ENCODE assay signal across 25 cellular contexts in the genomic region with DNA sequence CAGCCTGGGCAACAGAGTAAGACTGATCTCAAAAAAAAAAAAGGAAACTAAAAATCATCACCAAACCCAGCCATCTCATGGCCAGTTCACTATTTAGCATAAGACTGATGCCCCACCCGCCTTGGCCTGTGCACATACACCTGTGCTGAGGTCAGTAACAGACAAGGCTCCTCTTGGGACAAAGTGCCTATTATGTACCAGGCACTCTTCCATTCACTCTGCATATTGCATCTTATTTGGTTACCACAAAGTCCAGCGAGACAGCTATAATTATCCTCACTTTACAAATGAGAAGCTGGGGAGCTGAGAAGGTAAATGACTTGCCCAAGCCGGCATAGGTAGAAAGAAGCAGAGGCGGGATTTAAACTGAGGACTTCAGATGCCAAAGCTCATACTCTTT. TPM values are rescaled to one million over a fixed set of nuclear protein-coding genes. Genes with fewer than 3 reads are reported as not detected.
"Had no signal": no experiment of that assay in that cellular context is flagged by ENCODE, and none has a peak within 500 bp of the region (broad histone marks: within the 10 kb centered on the region; RNA-seq: fewer than 3 reads in every experiment).

No MANE protein-coding gene starts in this region.

- H3K4me3 ChIP-seq: SJSA1, SK-N-MC had no signal

- H3K9me3 ChIP-seq: SJSA1 had no signal

- H3K27ac ChIP-seq: SJSA1, SK-N-MC had no signal

- H3K4me1 ChIP-seq: SJSA1 had no signal

- H3K36me3 ChIP-seq: SJSA1 had no signal

- DNase-seq: IMR-90, Kasumi-1, KG1, MV-4-11, NCI-H1048, NCI-H1105, NCI-H1436, NCI-H187, NCI-H2029, NCI-H2081 treated with DMSO at 0.1 percent for 48 hours, NCI-H2171, NCI-H226, NCI-H446, NCI-H510A, NCI-H524 treated with DMSO at 0.1 percent for 48 hours, NCI-H82, Right ventricle myocardium superior, RPMI8226, SIG-M5, T-cell had no signal

- ATAC-seq: HepG2, T-cell had no signal

RNA-seq across cellular contexts. Expression of a gene that starts 3.8 kb away (rescaled TPM):
- total RNA-seq: HT1080, IMR-90, M059J, SJSA1, T-cell had no signal
- polyA plus RNA-seq: IMR-90 had no signal
